19 cellular contexts compared by ENCODE assay signal in genomic region chr16:57651344-57652333, GRCh38. TPM values are rescaled to one million over a fixed set of nuclear protein-coding genes. Genes with fewer than 3 reads are reported as not detected.
A peak's percentile ranks its signal among the peaks of the same experiment; 100 is the strongest.
DNase-seq lines count a peak whose midpoint lies in the region; ATAC-seq, FAIRE-seq and TF ChIP-seq lines count a peak whose summit lies in the region.
"Had no signal": no experiment of that assay in that cellular context is flagged by ENCODE, and none has a peak within 500 bp of the region (broad histone marks: within the 10 kb centered on the region; RNA-seq: fewer than 3 reads in every experiment).

No MANE protein-coding gene starts in this region.

- H3K27ac ChIP-seq in BLaER1: peak overlapping the region; percentile 83
- no peak overlapping the region for H3K27ac ChIP-seq in CD8-positive, alpha-beta memory T cell (ENCODE audit: low read depth, low read length)
- H3K27ac ChIP-seq in H1 (ENCODE audit: low read depth, low read length): no peak overlapping the region
- no peak overlapping the region for H3K27ac ChIP-seq in heart right ventricle
- H3K27ac ChIP-seq: coronary artery had no signal

- H3K4me1 ChIP-seq in BLaER1 (peaks cover 79% of the 10 kb centered on the region), H1 (replicated peaks in 1 of 4; ENCODE audit: control insufficient read depth in 3 of 4, insufficient read depth in 4 of 4, low read length in 3 of 4) (peaks cover 0 to 3% (median 0%) of the 10 kb centered on the region in 4 experiments; a peak in 3 of 7 replicates), heart right ventricle (peaks cover 9 to 35% (median 24%) of the 10 kb centered on the region in 9 donors)
- peaks cover 47% of the 10 kb centered on the region for H3K4me1 ChIP-seq in CD8-positive, alpha-beta memory T cell (ENCODE audit: insufficient read depth, low read length)
- H3K4me1 ChIP-seq: HAP-1 had no signal

- TF ChIP-seq EP300 in H1 (IDR thresholded peaks at IDR 0.05; ENCODE audit: borderline replicate concordance in 1 of 2, low read depth in 2 of 2, low read length in 2 of 2): no peak

- peak overlapping the region; percentile 21 to 96 (median 82) for H3K27ac Mint-ChIP-seq in CD8-positive, alpha-beta memory T cell
- peak overlapping the region; percentile 59 for H3K27ac Mint-ChIP-seq in T-helper 1 cell treated with Interleukin-12 subunit alpha and Interleukin-12 subunit beta and Interleukin-4 antibody, amounts not matched to agents 30 μg/mL and 1 μg/mL, for 36 hours

- no peak overlapping the region for H4K5ac ChIP-seq in H1 (ENCODE audit: insufficient read length, low read depth, low read length)

- H3K4me2 ChIP-seq in BLaER1: peak overlapping the region; percentile 77
- no peak overlapping the region for H3K4me2 ChIP-seq in H1 (ENCODE audit: insufficient read depth in 1 of 2, low read depth in 2 of 2, low read length in 2 of 2)

- no peak overlapping the region for H2BK5ac ChIP-seq in H1 (ENCODE audit: low read depth, low read length)

- no peak for FAIRE-seq in H1 (lab: Jason Lieb, UNC)

- ATAC-seq in HG02759 (IDR thresholded peaks at IDR 0.05; ENCODE audit: unreplicated experiment) (no peak), heart right ventricle (no peak)

- intact Hi-C loops in heart right ventricle (cut with DNase I): loop anchor here in 3 of 10 donors (5.0 to 10.0 kb wide), 3 partner anchors 49 to 71 kb away; no protein-coding TSS in a partner anchor

- H3K18ac ChIP-seq in H1 (ENCODE audit: extremely low read depth, low read length): no peak overlapping the region; the same call in 1 of the 2 replicates

- CTCF ChIA-PET in CD8-positive, alpha-beta memory T cell (lab: Charles Lee): interaction anchor here (0.6 to 5.0 kb wide), 5 partner anchors 12 to 113 kb away, joined by 3 to 27 read pairs (median 4); no protein-coding TSS in a partner anchor
- CTCF ChIA-PET in H1 (lab: Charles Lee; ENCODE audit: partially characterized antibody): interaction anchor here (0.6 to 6.5 kb wide), 11 partner anchors 12 to 836 kb away, joined by 3 to 111 read pairs (median 4); partner anchors contain the start of genes ADGRG1 and ADGRG3

- H2BK12ac ChIP-seq in H1 (ENCODE audit: low read depth, low read length): no peak overlapping the region

- H4K8ac ChIP-seq in H1 (ENCODE audit: extremely low read depth, insufficient read depth, low read length): peak overlapping the region; percentile 62

- H3K56ac ChIP-seq in H1 (replicated peaks; ENCODE audit: insufficient read length, low read depth, low read length): no peak overlapping the region

- no peak overlapping the region for H3K14ac ChIP-seq in H1 (ENCODE audit: insufficient read length)

- H4K20me1 ChIP-seq in BLaER1 (no peaks in the 10 kb centered on the region), H1 (replicated peaks in 1 of 2; ENCODE audit: control insufficient read depth in 1 of 2, insufficient read depth in 2 of 2, low read length in 2 of 2) (no peaks in the 10 kb centered on the region)

- H3K9me3 ChIP-seq in BLaER1 (no peaks in the 10 kb centered on the region), H1 (ENCODE audit: insufficient read depth in 2 of 2, low read depth in 1 of 2, low read length in 1 of 2) (no peaks in the 10 kb centered on the region), heart right ventricle (no peaks in the 10 kb centered on the region)
- H3K9me3 ChIP-seq in CD8-positive, alpha-beta memory T cell (ENCODE audit: low read length): no peaks in the 10 kb centered on the region
- H3K9me3 ChIP-seq: HAP-1 had no signal

- no peak overlapping the region for H2AK5ac ChIP-seq in H1 (ENCODE audit: low read depth, low read length)

- no peak overlapping the region for H2BK20ac ChIP-seq in H1 (ENCODE audit: low read length)

- H3K36me3 Mint-ChIP-seq in CD8-positive, alpha-beta memory T cell: no peaks in the 10 kb centered on the region
- H3K36me3 Mint-ChIP-seq in T-helper 1 cell treated with Interleukin-12 subunit alpha and Interleukin-12 subunit beta and Interleukin-4 antibody, amounts not matched to agents 30 μg/mL and 1 μg/mL, for 36 hours (ENCODE audit: low read depth): no peaks in the 10 kb centered on the region
- H3K36me3 Mint-ChIP-seq: CD14-positive monocyte had no signal

- no peaks in the 10 kb centered on the region; the same call in 1 of the 2 replicates for H3K23me2 ChIP-seq in H1 (ENCODE audit: low read depth, low read length)

- H2BK120ac ChIP-seq in H1 (replicated peaks; ENCODE audit: low read depth, low read length): no peak overlapping the region

- H3K4me3 ChIP-seq in BLaER1 (no peak overlapping the region), H1 (ENCODE audit: extremely low read depth in 1 of 4, insufficient read depth in 2 of 4, low read depth in 3 of 4, low read length in 4 of 4) (no peak overlapping the region), heart right ventricle (no peak overlapping the region)
- H3K4me3 ChIP-seq in CD8-positive, alpha-beta memory T cell (ENCODE audit: low read length): no peak overlapping the region
- H3K4me3 ChIP-seq: coronary artery, HAP-1 had no signal

- TF ChIP-seq CTCF in H1 (IDR thresholded peaks at IDR 0.05; ENCODE audit: control extremely low read depth in 1 of 3, insufficient read depth in 1 of 3, low read depth in 1 of 3, low read length in 3 of 3) (no peak), heart right ventricle (IDR thresholded peaks at IDR 0.05) (no peak)

- no peaks in the 10 kb centered on the region for H3K79me1 ChIP-seq in H1 (ENCODE audit: low read depth, low read length)

- H3K4me3 Mint-ChIP-seq in CD8-positive, alpha-beta memory T cell: peak overlapping the region in 5 of 7 donors; percentile 1 to 84 (median 57)
- no peak overlapping the region for H3K4me3 Mint-ChIP-seq in T-helper 1 cell treated with Interleukin-12 subunit alpha and Interleukin-12 subunit beta and Interleukin-4 antibody, amounts not matched to agents 30 μg/mL and 1 μg/mL, for 36 hours

- H4K91ac ChIP-seq in H1 (replicated peaks; ENCODE audit: insufficient read length, low read length): no peak overlapping the region

- no peak overlapping the region for H2AFZ ChIP-seq in H1 (ENCODE audit: low read length)

- peak in 3 of 5 donors; percentile 15 to 42 (median 34) for DNase-seq in CD8-positive, alpha-beta memory T cell
- DNase-seq in H1 (ENCODE audit: low read depth in 1 of 2, low spot score in 2 of 2) (no peak), dedifferentiated amniotic fluid mesenchymal stem cell (ENCODE audit: extremely low spot score) (no peak), heart right ventricle (no peak), HCEC 1CT (no peak)
- DNase-seq: activated CD8-positive, alpha-beta memory T cell treated with anti-CD3 and anti-CD28 coated beads for 24 hours; GF-D8; hypothalamus; NCI-H1092 treated with DMSO at 0.1 percent for 48 hours; NCI-H2227 treated with DMSO at 0.1 percent for 48 hours; substantia nigra had no signal

- POLR2A ChIA-PET in CD8-positive, alpha-beta memory T cell (lab: Charles Lee): no interaction called here
- POLR2A ChIA-PET in H1 (lab: Charles Lee; ENCODE audit: partially characterized antibody): interaction anchor here (0.9 to 1.6 kb wide), 3 partner anchors 8 to 85 kb away, joined by 3 to 4 read pairs (median 3); partner anchors contain the start of gene KATNB1

- no peaks in the 10 kb centered on the region for H3K9me3 Mint-ChIP-seq in CD8-positive, alpha-beta memory T cell
- no peaks in the 10 kb centered on the region for H3K9me3 Mint-ChIP-seq in T-helper 1 cell treated with Interleukin-12 subunit alpha and Interleukin-12 subunit beta and Interleukin-4 antibody, amounts not matched to agents 30 μg/mL and 1 μg/mL, for 36 hours

- H3K4ac ChIP-seq in H1 (replicated peaks; ENCODE audit: insufficient read length, low read depth, low read length): no peak overlapping the region

- H3K36me3 ChIP-seq in BLaER1 (peaks cover 3% of the 10 kb centered on the region; the same call in 1 of the 2 replicates), H1 (ENCODE audit: control insufficient read depth in 2 of 4, insufficient read depth in 4 of 4, low read length in 3 of 4) (no peaks in the 10 kb centered on the region), heart right ventricle (peaks cover 0 to 53% (median 0%) of the 10 kb centered on the region in 9 donors)
- H3K36me3 ChIP-seq in CD8-positive, alpha-beta memory T cell (ENCODE audit: insufficient read depth, low read length): no peaks in the 10 kb centered on the region
- H3K36me3 ChIP-seq: HAP-1 had no signal

- H3K27me3 Mint-ChIP-seq in CD8-positive, alpha-beta memory T cell: peaks cover 0 to 2% of the 10 kb centered on the region in 2 donors
- no peaks in the 10 kb centered on the region for H3K27me3 Mint-ChIP-seq in T-helper 1 cell treated with Interleukin-12 subunit alpha and Interleukin-12 subunit beta and Interleukin-4 antibody, amounts not matched to agents 30 μg/mL and 1 μg/mL, for 36 hours (ENCODE audit: low read depth)

- no peak overlapping the region for H2BK15ac ChIP-seq in H1 (ENCODE audit: low read length)

- 89% methylated on average over 10 of the region's 10 CpGs; no CpG with 5 or more reads in 1 of the 2 experiments for WGBS in H1 (ENCODE audit: extremely low coverage in 1 of 2, insufficient coverage in 1 of 2, insufficient read length in 1 of 2, insufficient replicate concordance in 2 of 2, low coverage in 1 of 2, low lambda C conversion rate in 2 of 2, missing lambda C conversion rate in 1 of 2), 2 experiments
- WGBS in heart right ventricle, 2 donors: 77 to 85% methylated on average over 10 of the region's 10 CpGs

- H3K23ac ChIP-seq in H1 (ENCODE audit: insufficient read length): no peak overlapping the region

- H3K9ac ChIP-seq in BLaER1 (no peak overlapping the region), H1 (replicated peaks in 1 of 4; ENCODE audit: extremely low read depth in 1 of 4, low read depth in 3 of 4, low read length in 3 of 4) (no peak overlapping the region)

- TF ChIP-seq RAD21 in H1 (IDR thresholded peaks at IDR 0.05 in 1 of 2, conservative IDR thresholded peaks at IDR 0.05 in 1 of 2; ENCODE audit: low read depth in 2 of 2, low read length in 2 of 2): no peak

- TF ChIP-seq POLR2A in H1 (IDR thresholded peaks at IDR 0.05; ENCODE audit: control extremely low read depth in 1 of 2, low read depth in 2 of 2, low read length in 2 of 2): no peak

- peaks cover 48 to 64% (median 56%) of the 10 kb centered on the region in 3 donors for H3K4me1 Mint-ChIP-seq in CD8-positive, alpha-beta memory T cell
- H3K4me1 Mint-ChIP-seq in T-helper 1 cell treated with Interleukin-12 subunit alpha and Interleukin-12 subunit beta and Interleukin-4 antibody, amounts not matched to agents 30 μg/mL and 1 μg/mL, for 36 hours (ENCODE audit: low read depth): peaks cover 30% of the 10 kb centered on the region

- no peaks in the 10 kb centered on the region for H3K27me3 ChIP-seq in BLaER1
- no peaks in the 10 kb centered on the region for H3K27me3 ChIP-seq in CD8-positive, alpha-beta memory T cell (ENCODE audit: insufficient read depth, low read length, poor library complexity, severe bottlenecking)
- H3K27me3 ChIP-seq in H1 (replicated peaks in 1 of 4; ENCODE audit: control insufficient read depth in 3 of 4, extremely low read depth in 1 of 4, insufficient read depth in 3 of 4, low read length in 3 of 4): 0 out of 7 replicates have a peak, but pooled peaks cover 0 to 3% (median 0%) of the 10 kb centered on the region in 4 experiments
- H3K27me3 ChIP-seq in heart right ventricle: peaks cover 0 to 14% (median 0%) of the 10 kb centered on the region in 7 donors

- H3K79me2 ChIP-seq in H1 (ENCODE audit: control insufficient read depth in 1 of 2, insufficient read depth in 2 of 2, low read length in 2 of 2): no peaks in the 10 kb centered on the region

RNA-seq across cellular contexts. Expression of gene ADGRG3, which starts 16.5 kb away (rescaled TPM):
- total RNA-seq in CD8-positive, alpha-beta memory T cell: not detected
- polyA plus RNA-seq in CD8-positive, alpha-beta memory T cell: not detected
- total RNA-seq in H1 (2021; fragmentation: NEBNext Ultra II Directional; extraction: Animal tissue kit (Norgen Biotek cat#: 25700)): 0.15 and 0.28 TPM in 2 replicates
- polyA plus RNA-seq in H1 (2011; rRNA removed): 0.94 and 0.98 TPM in 2 replicates
- 1.00 TPM for polyA plus RNA-seq in H1 (2011; cell fraction: cytosol; rRNA removed)
- 0.87 TPM for polyA plus RNA-seq in H1 (2011; cell fraction: nucleus; rRNA removed)
- polyA plus RNA-seq in H1 (2012, experiment 1 of 2): 0.64 to 1.4 TPM (median 0.87 TPM) in 4 replicates
- polyA plus RNA-seq in H1 (2012, experiment 2 of 2): 0.42 TPM
- polyA plus RNA-seq in H1 (2013, experiment 1 of 2): 0.20 TPM
- polyA plus RNA-seq in H1 (2013, experiment 2 of 2): 0.52 TPM
- polyA minus RNA-seq in H1 (2011; rRNA and poly(A)+ RNA removed): 0.59 and 0.69 TPM in 2 replicates
- polyA minus RNA-seq in H1 (2011; cell fraction: cytosol; rRNA and poly(A)+ RNA removed): not detected
- polyA minus RNA-seq in H1 (2011; cell fraction: nucleus; rRNA and poly(A)+ RNA removed): 0.60 TPM
- total RNA-seq in heart right ventricle: 1 to 10 TPM in 2 of 10 donors, under 1 TPM in 6, not detected in 2; 0.29 to 2.4 (median 0.65) TPM
- polyA plus RNA-seq in heart right ventricle: under 1 TPM; 0.22 to 0.57 TPM
- total RNA-seq: HT-29 had no signal

RNA-seq across cellular contexts. Expression of gene ADGRG1, which starts 23.2 kb away (rescaled TPM):
- 10 to 100 TPM; 25.8 to 29.8 TPM for total RNA-seq in CD8-positive, alpha-beta memory T cell
- polyA plus RNA-seq in CD8-positive, alpha-beta memory T cell: 51.9 TPM
- total RNA-seq in H1 (2021; fragmentation: NEBNext Ultra II Directional; extraction: Animal tissue kit (Norgen Biotek cat#: 25700)): 0.78 and 1.3 TPM in 2 replicates
- polyA plus RNA-seq in H1 (2011; rRNA removed) (2.6 and 2.9 TPM in 2 replicates), heart right ventricle (10 to 100 TPM; 19.2 to 27.7 TPM)
- polyA plus RNA-seq in H1 (2011; cell fraction: cytosol; rRNA removed): 1.3 TPM
- polyA plus RNA-seq in H1 (2011; cell fraction: nucleus; rRNA removed): 1.6 TPM
- polyA plus RNA-seq in H1 (2012, experiment 1 of 2): 0.99 to 2.2 TPM (median 1.4 TPM) in 4 replicates
- 1.4 TPM for polyA plus RNA-seq in H1 (2012, experiment 2 of 2)
- 2.8 TPM for polyA plus RNA-seq in H1 (2013, experiment 1 of 2)
- 3.7 TPM for polyA plus RNA-seq in H1 (2013, experiment 2 of 2)
- polyA minus RNA-seq in H1 (2011; rRNA and poly(A)+ RNA removed): 1.2 and 1.7 TPM in 2 replicates
- polyA minus RNA-seq in H1 (2011; cell fraction: cytosol; rRNA and poly(A)+ RNA removed): 0.81 TPM
- 3.1 TPM for polyA minus RNA-seq in H1 (2011; cell fraction: nucleus; rRNA and poly(A)+ RNA removed)
- 10 to 100 TPM; 11.1 to 46.3 (median 18.5) TPM for total RNA-seq in heart right ventricle

RNA-seq across cellular contexts. Expression of gene DRC7, which starts 43.0 kb away (rescaled TPM):
- not detected for total RNA-seq in CD8-positive, alpha-beta memory T cell
- not detected for polyA plus RNA-seq in CD8-positive, alpha-beta memory T cell
- not detected in 2 replicates for total RNA-seq in H1 (2021; fragmentation: NEBNext Ultra II Directional; extraction: Animal tissue kit (Norgen Biotek cat#: 25700))
- polyA plus RNA-seq in H1 (2011; rRNA removed): 0.13 and 0.14 TPM in 2 replicates
- 0.16 TPM for polyA plus RNA-seq in H1 (2011; cell fraction: cytosol; rRNA removed)
- 0.27 TPM for polyA plus RNA-seq in H1 (2011; cell fraction: nucleus; rRNA removed)
- 0.23 to 0.48 TPM (median 0.27 TPM) in 3 of 4 replicates, not detected in the other for polyA plus RNA-seq in H1 (2012, experiment 1 of 2)
- polyA plus RNA-seq in H1 (2012, experiment 2 of 2): not detected
- polyA plus RNA-seq in H1 (2013, experiment 1 of 2): 0.06 TPM
- 0.04 TPM for polyA plus RNA-seq in H1 (2013, experiment 2 of 2)
- polyA minus RNA-seq in H1 (2011; rRNA and poly(A)+ RNA removed): 0.09 TPM in 1 of 2 replicates, not detected in the other
- polyA minus RNA-seq in H1 (2011; cell fraction: cytosol; rRNA and poly(A)+ RNA removed): not detected
- not detected for polyA minus RNA-seq in H1 (2011; cell fraction: nucleus; rRNA and poly(A)+ RNA removed)
- under 1 TPM in 1 of 10 donors, not detected in 9; 0.09 TPM for total RNA-seq in heart right ventricle
- not detected for polyA plus RNA-seq in heart right ventricle
- total RNA-seq: HT-29, skeletal muscle tissue had no signal

Comparison
In these comparisons a context has a peak if more than half of its experiments do, and no peak if none do; other contexts are left out.
1. DNase-seq: peak in CD8-positive, alpha-beta memory T cell (3 of 5); none in H1 (0 of 2), dedifferentiated amniotic fluid mesenchymal stem cell (single experiment), heart right ventricle (0 of 2) and HCEC 1CT (single experiment).